17 cellular contexts compared by ENCODE assay signal in genomic region chr9:37335238-37335637, GRCh38.
DNase-seq lines count a peak whose midpoint lies in the region; ATAC-seq, FAIRE-seq and TF ChIP-seq lines count a peak whose summit lies in the region.
"Had no signal": no experiment of that assay in that cellular context is flagged by ENCODE, and none has a peak within 500 bp of the region (broad histone marks: within the 10 kb centered on the region; RNA-seq: fewer than 3 reads in every experiment).

No MANE protein-coding gene starts in this region.

- no peaks in the 10 kb centered on the region for H3K9me1 ChIP-seq in K562 (ENCODE audit: control insufficient read depth, insufficient read depth, low read length)

- POLR2A ChIA-PET in HepG2 (lab: Yijun Ruan, JAX): no interaction called here
- POLR2A ChIA-PET in K562 (lab: Yijun Ruan, JAX): no interaction called here

- BruUV-seq in HepG2 (replicated peaks; lab: Mats Ljungman, UMichigan) (no TSS peak), K562 (replicated peaks; lab: Mats Ljungman, UMichigan) (no TSS peak)

- no peak for DNase-seq in HepG2 (ENCODE audit: low spot score)
- no peak for DNase-seq in right lobe of liver
- DNase-seq in Karpas-422: no peak
- no peak for DNase-seq in K562 (ENCODE audit: extremely low read depth in 1 of 4, low spot score in 3 of 4)
- no peak for DNase-seq in NOMO-1 treated with DMSO at 0.1 percent for 48 hours (lab: John Stamatoyannopoulos, UW; ENCODE audit: unreplicated experiment)
- DNase-seq in NCI-H1694 (lab: John Stamatoyannopoulos, UW): no peak
- DNase-seq: AML-193; CD4-positive, alpha-beta memory T cell; DMS79; EL; HCEC 1CT; HFFc6; IMR-90; KG1 had no signal

- TF ChIP-seq POLR2A in HepG2 (IDR thresholded peaks at IDR 0.05; ENCODE audit: insufficient read depth in 1 of 2, low read depth in 2 of 2, low read length in 2 of 2): no peak
- no peak for TF ChIP-seq POLR2A in right lobe of liver (IDR thresholded peaks at IDR 0.05)
- TF ChIP-seq POLR2A in K562 (conservative IDR thresholded peaks at IDR 0.05): no peak

- CTCF ChIA-PET in HepG2 (lab: Yijun Ruan, JAX; ENCODE audit: low intra/inter-chr PET ratio, low total read pairs): no interaction called here
- CTCF ChIA-PET in K562 (lab: Yijun Ruan, JAX; ENCODE audit: low intra/inter-chr PET ratio): no interaction called here

- TF ChIP-seq CTCF in HepG2 (CRISPR knock-in tag; IDR thresholded peaks at IDR 0.05) (no peak), right lobe of liver (IDR thresholded peaks at IDR 0.05) (no peak), K562 (IDR thresholded peaks at IDR 0.05 in 2 of 3, conservative IDR thresholded peaks at IDR 0.05 in 1 of 3; ENCODE audit: insufficient read depth in 2 of 3, low read depth in 1 of 3, low read length in 3 of 3) (no peak)

- H3K36me3 ChIP-seq in HepG2 (replicated peaks in 1 of 2; ENCODE audit: control insufficient read depth in 1 of 2, insufficient read depth in 2 of 2, low read length in 2 of 2) (no peaks in the 10 kb centered on the region), right lobe of liver (no peaks in the 10 kb centered on the region), Karpas-422 (ENCODE audit: insufficient read depth, low read length) (no peaks in the 10 kb centered on the region), K562 (ENCODE audit: control insufficient read depth, insufficient read depth, low read length) (peaks cover 10% of the 10 kb centered on the region; the same call in 2 of the 3 replicates)

- FAIRE-seq in HepG2 (lab: Jason Lieb, UNC) (no peak), K562 (lab: Jason Lieb, UNC) (no peak)

- H3K9ac ChIP-seq in HepG2 (ENCODE audit: insufficient read depth, low read depth, low read length): no peak overlapping the region
- H3K9ac ChIP-seq in Karpas-422 (ENCODE audit: low read length): peak overlapping the region; percentile 81
- H3K9ac ChIP-seq in K562 (ENCODE audit: insufficient read depth in 1 of 2, low read depth in 2 of 2, low read length in 2 of 2): no peak overlapping the region

- H3K9me3 ChIP-seq in HepG2 (ENCODE audit: low read length) (no peaks in the 10 kb centered on the region), right lobe of liver (no peaks in the 10 kb centered on the region), Karpas-422 (ENCODE audit: low read length) (no peaks in the 10 kb centered on the region), K562 (replicated peaks; ENCODE audit: control insufficient read depth, insufficient read depth, low read depth, low read length) (no peaks in the 10 kb centered on the region)

- WGBS in HepG2 (ENCODE audit: low lambda C conversion rate): 96% methylated on average over 3 of the region's 3 CpGs
- 84% methylated on average over 3 of the region's 3 CpGs for WGBS in right lobe of liver (ENCODE audit: insufficient coverage, low coverage, low lambda C conversion rate, missing lambda C conversion rate)
- 74% methylated on average over 3 of the region's 3 CpGs for WGBS in K562 (ENCODE audit: insufficient coverage, low coverage, missing lambda C conversion rate)

- peaks cover 18% of the 10 kb centered on the region for H3K4me1 ChIP-seq in HepG2 (ENCODE audit: insufficient read depth, low read length)
- no peaks in the 10 kb centered on the region for H3K4me1 ChIP-seq in right lobe of liver
- H3K4me1 ChIP-seq in Karpas-422 (ENCODE audit: low read length): peaks cover 99% of the 10 kb centered on the region
- peaks cover 0 to 30% of the 10 kb centered on the region in 2 experiments; a peak in 3 of 5 replicates for H3K4me1 ChIP-seq in K562 (replicated peaks in 1 of 2; ENCODE audit: control insufficient read depth in 2 of 2, insufficient read depth in 2 of 2, low read length in 2 of 2)

- H3K4me3 ChIP-seq in HepG2 (replicated peaks in 1 of 3; ENCODE audit: insufficient read depth in 1 of 3, low read depth in 2 of 3, low read length in 3 of 3) (no peak overlapping the region), right lobe of liver (no peak overlapping the region), Karpas-422 (ENCODE audit: low read length) (no peak overlapping the region; the same call in 1 of the 2 replicates), K562 (no peak overlapping the region)

- H3K27me3 ChIP-seq in HepG2 (ENCODE audit: control insufficient read depth in 1 of 2, insufficient read depth in 2 of 2, low read length in 2 of 2) (no peaks in the 10 kb centered on the region), right lobe of liver (no peaks in the 10 kb centered on the region), Karpas-422 (ENCODE audit: low read length) (no peaks in the 10 kb centered on the region), K562 (ENCODE audit: control insufficient read depth in 2 of 2, insufficient read depth in 2 of 2, low read length in 2 of 2) (no peaks in the 10 kb centered on the region)

- TF ChIP-seq EP300 in HepG2 (IDR thresholded peaks at IDR 0.05; ENCODE audit: low read depth in 2 of 2, low read length in 2 of 2): no peak
- no peak for TF ChIP-seq EP300 in HepG2 (CRISPR knock-in tag; IDR thresholded peaks at IDR 0.05; ENCODE audit: borderline replicate concordance)
- no peak for TF ChIP-seq EP300 in K562 (IDR thresholded peaks at IDR 0.05; ENCODE audit: low read length)

- H3K79me2 ChIP-seq in HepG2 (ENCODE audit: insufficient read depth, low read length) (no peaks in the 10 kb centered on the region), Karpas-422 (ENCODE audit: low read length) (peaks cover 32% of the 10 kb centered on the region), K562 (ENCODE audit: control insufficient read depth, insufficient read depth, low read length) (peaks cover 32% of the 10 kb centered on the region)

- H3K4me2 ChIP-seq in HepG2 (ENCODE audit: low read depth, low read length) (no peak overlapping the region), Karpas-422 (ENCODE audit: low read depth, low read length, poor library complexity, severe bottlenecking) (peak overlapping the region; percentile 91), K562 (ENCODE audit: insufficient read depth, low read length) (no peak overlapping the region)

- ATAC-seq in HepG2 (no peak), right lobe of liver (no peak), K562 (peak; percentile 19; the same call in 2 of the 3 replicates), HG03175 (IDR thresholded peaks at IDR 0.05; ENCODE audit: unreplicated experiment) (no peak)

- H3K9me2 ChIP-seq in Karpas-422 (replicated peaks; ENCODE audit: insufficient read depth, low read length): no peaks in the 10 kb centered on the region

- H3K27ac ChIP-seq in HepG2 (ENCODE audit: extremely low read length, insufficient read depth, low read length): no peak overlapping the region
- no peak overlapping the region for H3K27ac ChIP-seq in right lobe of liver
- H3K27ac ChIP-seq in Karpas-422 (ENCODE audit: low read length): peak overlapping the region; percentile 100
- H3K27ac ChIP-seq in K562 (ENCODE audit: extremely low read depth, low read depth, low read length): no peak overlapping the region
- H3K27ac ChIP-seq: 22Rv1, C4-2B had no signal

- intact Hi-C loops in HepG2 (cut with micrococcal nuclease; ENCODE audit: unreplicated experiment): no loop called here
- intact Hi-C loops in right lobe of liver (cut with DNase I): no loop called here
- intact Hi-C loops in K562 (cut with micrococcal nuclease): loop anchor here (5.0 kb wide), 1 partner anchor 52 kb away; no protein-coding TSS in a partner anchor

- in situ Hi-C loops in HepG2 (cut with HindIII; ENCODE audit: extremely low pct_ligation_motif_present, low pct_unique_long_range_greater_than_20kb): no loop called here
- in situ Hi-C loops in K562 (cut with MboI): no loop called here

- H4K20me1 ChIP-seq in HepG2 (ENCODE audit: insufficient read depth, low read length) (no peaks in the 10 kb centered on the region; the same call in 1 of the 2 replicates), Karpas-422 (ENCODE audit: insufficient read depth, low read depth, low read length) (no peaks in the 10 kb centered on the region), K562 (replicated peaks; ENCODE audit: control insufficient read depth, insufficient read depth, low read length) (no peaks in the 10 kb centered on the region)

- H2AFZ ChIP-seq in HepG2 (ENCODE audit: low read length): no peak overlapping the region
- H2AFZ ChIP-seq in Karpas-422 (ENCODE audit: low read length): no peak overlapping the region
- H2AFZ ChIP-seq in K562 (ENCODE audit: low read depth, low read length): no peak overlapping the region

- TF ChIP-seq RAD21 in HepG2 (CRISPR knock-in tag; IDR thresholded peaks at IDR 0.05): no peak
- no peak for TF ChIP-seq RAD21 in K562 (CRISPR knock-in tag; conservative IDR thresholded peaks at IDR 0.05 in 1 of 2, IDR thresholded peaks at IDR 0.05 in 1 of 2)

TF ChIP-seq in HepG2, 621 proteins besides CTCF, POLR2A, EP300 and RAD21 (continues in another document):
- TF ChIP-seq ZNF597 (CRISPR knock-in tag; IDR thresholded peaks at IDR 0.05): no peak

TF ChIP-seq in K562, 482 proteins besides CTCF, POLR2A, EP300 and RAD21 (continues in another document):
- peak; percentile 64; the same call in 1 of the 2 replicates for TF ChIP-seq HDAC2 (IDR thresholded peaks at IDR 0.05)
- TF ChIP-seq BCOR (IDR thresholded peaks at IDR 0.05): peak; percentile 96

Comparison
In these comparisons a context has a peak if more than half of its experiments do, and no peak if none do; other contexts are left out.
1. Of the 241 proteins assayed by ChIP-seq in both HepG2 and K562: peak only in HepG2: none; only in K562: ADNP, CHD4, HDAC2 and KDM1A; in both: none; in neither: 236; mixed calls (peak in some experiments, not most) for 1.